In genomic region chr3:49729966-49730365, GRCh38 we compare ENCODE assay signal across 2 cellular contexts. TPM values are rescaled to one million over a fixed set of nuclear protein-coding genes. Genes with fewer than 3 reads are reported as not detected.
"Had no signal": no experiment of that assay in that cellular context is flagged by ENCODE, and none has a peak within 500 bp of the region (broad histone marks: within the 10 kb centered on the region; RNA-seq: fewer than 3 reads in every experiment).

No MANE protein-coding gene starts in this region.

RNA-seq across cellular contexts. Expression of gene AMIGO3, which starts 10.5 kb away (rescaled TPM):
- total RNA-seq: IMR-90 had no signal
- polyA plus RNA-seq: HepG2 had no signal
